Comparison of ENCODE assay signal across 1 cellular context in genomic region chr3:172106989-172107388, GRCh38.
TF ChIP-seq lines count a peak whose summit lies in the region.

No MANE protein-coding gene starts in this region.

TF ChIP-seq in K562, 482 proteins besides CTCF, POLR2A, EP300 and RAD21 (continued from another document and continues in another):
- TF ChIP-seq, protein P1, sequence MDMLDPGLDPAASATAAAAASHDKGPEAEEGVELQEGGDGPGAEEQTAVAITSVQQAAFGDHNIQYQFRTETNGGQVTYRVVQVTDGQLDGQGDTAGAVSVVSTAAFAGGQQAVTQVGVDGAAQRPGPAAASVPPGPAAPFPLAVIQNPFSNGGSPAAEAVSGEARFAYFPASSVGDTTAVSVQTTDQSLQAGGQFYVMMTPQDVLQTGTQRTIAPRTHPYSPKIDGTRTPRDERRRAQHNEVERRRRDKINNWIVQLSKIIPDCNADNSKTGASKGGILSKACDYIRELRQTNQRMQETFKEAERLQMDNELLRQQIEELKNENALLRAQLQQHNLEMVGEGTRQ (CRISPR knock-in tag; IDR thresholded peaks at IDR 0.05), result peak; percentile 86
- TF ChIP-seq, protein P2, sequence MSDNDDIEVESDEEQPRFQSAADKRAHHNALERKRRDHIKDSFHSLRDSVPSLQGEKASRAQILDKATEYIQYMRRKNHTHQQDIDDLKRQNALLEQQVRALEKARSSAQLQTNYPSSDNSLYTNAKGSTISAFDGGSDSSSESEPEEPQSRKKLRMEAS (CRISPR knock-in tag; IDR thresholded peaks at IDR 0.05), result peak; percentile 75
- peak; percentile 29; the same call in 1 of the 2 replicates for TF ChIP-seq KLF16 (IDR thresholded peaks at IDR 0.05)
- TF ChIP-seq MITF (IDR thresholded peaks at IDR 0.05), result peak; percentile 65; the same call in 1 of the 2 replicates
- TF ChIP-seq MNT (conservative IDR thresholded peaks at IDR 0.05), result peak; percentile 83 to 84
- peak; percentile 23; the same call in 1 of the 2 replicates for TF ChIP-seq ATF7 (IDR thresholded peaks at IDR 0.05)
- no peak for TF ChIP-seq ZNF354B (CRISPR knock-in tag; IDR thresholded peaks at IDR 0.05)
- no peak for TF ChIP-seq ATF1 (CRISPR knock-in tag; IDR thresholded peaks at IDR 0.05)
- TF ChIP-seq ATF1 (tag; IDR thresholded peaks at IDR 0.05), result 0 out of 2 replicates have a peak, but pooled peaks have one; percentile 19
- TF ChIP-seq ZNF589 (CRISPR knock-in tag; IDR thresholded peaks at IDR 0.05; ENCODE audit: low read depth), result no peak
- TF ChIP-seq, protein P3, sequence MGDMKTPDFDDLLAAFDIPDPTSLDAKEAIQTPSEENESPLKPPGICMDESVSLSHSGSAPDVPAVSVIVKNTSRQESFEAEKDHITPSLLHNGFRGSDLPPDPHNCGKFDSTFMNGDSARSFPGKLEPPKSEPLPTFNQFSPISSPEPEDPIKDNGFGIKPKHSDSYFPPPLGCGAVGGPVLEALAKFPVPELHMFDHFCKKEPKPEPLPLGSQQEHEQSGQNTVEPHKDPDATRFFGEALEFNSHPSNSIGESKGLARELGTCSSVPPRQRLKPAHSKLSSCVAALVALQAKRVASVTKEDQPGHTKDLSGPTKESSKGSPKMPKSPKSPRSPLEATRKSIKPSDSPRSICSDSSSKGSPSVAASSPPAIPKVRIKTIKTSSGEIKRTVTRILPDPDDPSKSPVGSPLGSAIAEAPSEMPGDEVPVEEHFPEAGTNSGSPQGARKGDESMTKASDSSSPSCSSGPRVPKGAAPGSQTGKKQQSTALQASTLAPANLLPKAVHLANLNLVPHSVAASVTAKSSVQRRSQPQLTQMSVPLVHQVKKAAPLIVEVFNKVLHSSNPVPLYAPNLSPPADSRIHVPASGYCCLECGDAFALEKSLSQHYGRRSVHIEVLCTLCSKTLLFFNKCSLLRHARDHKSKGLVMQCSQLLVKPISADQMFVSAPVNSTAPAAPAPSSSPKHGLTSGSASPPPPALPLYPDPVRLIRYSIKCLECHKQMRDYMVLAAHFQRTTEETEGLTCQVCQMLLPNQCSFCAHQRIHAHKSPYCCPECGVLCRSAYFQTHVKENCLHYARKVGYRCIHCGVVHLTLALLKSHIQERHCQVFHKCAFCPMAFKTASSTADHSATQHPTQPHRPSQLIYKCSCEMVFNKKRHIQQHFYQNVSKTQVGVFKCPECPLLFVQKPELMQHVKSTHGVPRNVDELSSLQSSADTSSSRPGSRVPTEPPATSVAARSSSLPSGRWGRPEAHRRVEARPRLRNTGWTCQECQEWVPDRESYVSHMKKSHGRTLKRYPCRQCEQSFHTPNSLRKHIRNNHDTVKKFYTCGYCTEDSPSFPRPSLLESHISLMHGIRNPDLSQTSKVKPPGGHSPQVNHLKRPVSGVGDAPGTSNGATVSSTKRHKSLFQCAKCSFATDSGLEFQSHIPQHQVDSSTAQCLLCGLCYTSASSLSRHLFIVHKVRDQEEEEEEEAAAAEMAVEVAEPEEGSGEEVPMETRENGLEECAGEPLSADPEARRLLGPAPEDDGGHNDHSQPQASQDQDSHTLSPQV (IDR thresholded peaks at IDR 0.05), result peak; percentile 55; the same call in 1 of the 2 replicates
- TF ChIP-seq, protein P4, sequence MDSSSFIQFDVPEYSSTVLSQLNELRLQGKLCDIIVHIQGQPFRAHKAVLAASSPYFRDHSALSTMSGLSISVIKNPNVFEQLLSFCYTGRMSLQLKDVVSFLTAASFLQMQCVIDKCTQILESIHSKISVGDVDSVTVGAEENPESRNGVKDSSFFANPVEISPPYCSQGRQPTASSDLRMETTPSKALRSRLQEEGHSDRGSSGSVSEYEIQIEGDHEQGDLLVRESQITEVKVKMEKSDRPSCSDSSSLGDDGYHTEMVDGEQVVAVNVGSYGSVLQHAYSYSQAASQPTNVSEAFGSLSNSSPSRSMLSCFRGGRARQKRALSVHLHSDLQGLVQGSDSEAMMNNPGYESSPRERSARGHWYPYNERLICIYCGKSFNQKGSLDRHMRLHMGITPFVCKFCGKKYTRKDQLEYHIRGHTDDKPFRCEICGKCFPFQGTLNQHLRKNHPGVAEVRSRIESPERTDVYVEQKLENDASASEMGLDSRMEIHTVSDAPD (CRISPR knock-in tag; IDR thresholded peaks at IDR 0.05), result no peak
- TF ChIP-seq HLTF (IDR thresholded peaks at IDR 0.05), result no peak
- TF ChIP-seq, protein P5, sequence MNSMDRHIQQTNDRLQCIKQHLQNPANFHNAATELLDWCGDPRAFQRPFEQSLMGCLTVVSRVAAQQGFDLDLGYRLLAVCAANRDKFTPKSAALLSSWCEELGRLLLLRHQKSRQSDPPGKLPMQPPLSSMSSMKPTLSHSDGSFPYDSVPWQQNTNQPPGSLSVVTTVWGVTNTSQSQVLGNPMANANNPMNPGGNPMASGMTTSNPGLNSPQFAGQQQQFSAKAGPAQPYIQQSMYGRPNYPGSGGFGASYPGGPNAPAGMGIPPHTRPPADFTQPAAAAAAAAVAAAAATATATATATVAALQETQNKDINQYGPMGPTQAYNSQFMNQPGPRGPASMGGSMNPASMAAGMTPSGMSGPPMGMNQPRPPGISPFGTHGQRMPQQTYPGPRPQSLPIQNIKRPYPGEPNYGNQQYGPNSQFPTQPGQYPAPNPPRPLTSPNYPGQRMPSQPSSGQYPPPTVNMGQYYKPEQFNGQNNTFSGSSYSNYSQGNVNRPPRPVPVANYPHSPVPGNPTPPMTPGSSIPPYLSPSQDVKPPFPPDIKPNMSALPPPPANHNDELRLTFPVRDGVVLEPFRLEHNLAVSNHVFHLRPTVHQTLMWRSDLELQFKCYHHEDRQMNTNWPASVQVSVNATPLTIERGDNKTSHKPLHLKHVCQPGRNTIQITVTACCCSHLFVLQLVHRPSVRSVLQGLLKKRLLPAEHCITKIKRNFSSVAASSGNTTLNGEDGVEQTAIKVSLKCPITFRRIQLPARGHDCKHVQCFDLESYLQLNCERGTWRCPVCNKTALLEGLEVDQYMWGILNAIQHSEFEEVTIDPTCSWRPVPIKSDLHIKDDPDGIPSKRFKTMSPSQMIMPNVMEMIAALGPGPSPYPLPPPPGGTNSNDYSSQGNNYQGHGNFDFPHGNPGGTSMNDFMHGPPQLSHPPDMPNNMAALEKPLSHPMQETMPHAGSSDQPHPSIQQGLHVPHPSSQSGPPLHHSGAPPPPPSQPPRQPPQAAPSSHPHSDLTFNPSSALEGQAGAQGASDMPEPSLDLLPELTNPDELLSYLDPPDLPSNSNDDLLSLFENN (IDR thresholded peaks at IDR 0.05; ENCODE audit: low read depth in 2 of 2, low read length in 2 of 2), result 0 out of 4 replicates have a peak, but pooled peaks of 1 of the 2 experiments have one; percentile 19
- TF ChIP-seq ZNF175 (CRISPR knock-in tag; IDR thresholded peaks at IDR 0.05; ENCODE audit: low read depth), result 0 out of 2 replicates have a peak, but pooled peaks have one; percentile 16
- TF ChIP-seq MEF2D (tag; conservative IDR thresholded peaks at IDR 0.05; ENCODE audit: low read depth), result 0 out of 2 replicates have a peak, but pooled peaks have one; percentile 30
- no peak for TF ChIP-seq RFX1 (IDR thresholded peaks at IDR 0.05)
- no peak for TF ChIP-seq BRF1 (IDR thresholded peaks at IDR 0.05; ENCODE audit: borderline replicate concordance, extremely low read depth, insufficient read length)
- TF ChIP-seq SAFB2 (IDR thresholded peaks at IDR 0.05; ENCODE audit: borderline replicate concordance, low read depth, low read length, severe bottlenecking), result no peak
- TF ChIP-seq CREB3L1 (IDR thresholded peaks at IDR 0.05; ENCODE audit: borderline replicate concordance, low read depth), result peak; percentile 89
- TF ChIP-seq, protein P6, sequence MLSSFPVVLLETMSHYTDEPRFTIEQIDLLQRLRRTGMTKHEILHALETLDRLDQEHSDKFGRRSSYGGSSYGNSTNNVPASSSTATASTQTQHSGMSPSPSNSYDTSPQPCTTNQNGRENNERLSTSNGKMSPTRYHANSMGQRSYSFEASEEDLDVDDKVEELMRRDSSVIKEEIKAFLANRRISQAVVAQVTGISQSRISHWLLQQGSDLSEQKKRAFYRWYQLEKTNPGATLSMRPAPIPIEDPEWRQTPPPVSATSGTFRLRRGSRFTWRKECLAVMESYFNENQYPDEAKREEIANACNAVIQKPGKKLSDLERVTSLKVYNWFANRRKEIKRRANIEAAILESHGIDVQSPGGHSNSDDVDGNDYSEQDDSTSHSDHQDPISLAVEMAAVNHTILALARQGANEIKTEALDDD (IDR thresholded peaks at IDR 0.05), result peak; percentile 90
- no peak for TF ChIP-seq RBM17 (IDR thresholded peaks at IDR 0.05; ENCODE audit: borderline replicate concordance, low read depth, low read length)
- TF ChIP-seq TEAD1 (CRISPR knock-in tag; IDR thresholded peaks at IDR 0.05), result peak; percentile 77 to 84
- TF ChIP-seq TEAD4 (IDR thresholded peaks at IDR 0.05; ENCODE audit: low read length), result peak; percentile 77
- TF ChIP-seq TEAD4 (CRISPR knock-in tag; IDR thresholded peaks at IDR 0.05; ENCODE audit: borderline replicate concordance), result no peak
- TF ChIP-seq JUND (IDR thresholded peaks at IDR 0.05; ENCODE audit: borderline replicate concordance, low read depth, low read length), result peak; percentile 59; the same call in 1 of the 2 replicates
- no peak; the same call in 2 of the 3 replicates for TF ChIP-seq JUND (tag; IDR thresholded peaks at IDR 0.05; ENCODE audit: borderline replicate concordance, low read depth, low read length)
- TF ChIP-seq ZNF766 (CRISPR knock-in tag; conservative IDR thresholded peaks at IDR 0.05), result 0 out of 2 replicates have a peak, but pooled peaks have one; percentile 76
- TF ChIP-seq SUPT5H (IDR thresholded peaks at IDR 0.05), result no peak
- no peak for TF ChIP-seq EHMT2 (IDR thresholded peaks at IDR 0.05)
- TF ChIP-seq, protein P7, sequence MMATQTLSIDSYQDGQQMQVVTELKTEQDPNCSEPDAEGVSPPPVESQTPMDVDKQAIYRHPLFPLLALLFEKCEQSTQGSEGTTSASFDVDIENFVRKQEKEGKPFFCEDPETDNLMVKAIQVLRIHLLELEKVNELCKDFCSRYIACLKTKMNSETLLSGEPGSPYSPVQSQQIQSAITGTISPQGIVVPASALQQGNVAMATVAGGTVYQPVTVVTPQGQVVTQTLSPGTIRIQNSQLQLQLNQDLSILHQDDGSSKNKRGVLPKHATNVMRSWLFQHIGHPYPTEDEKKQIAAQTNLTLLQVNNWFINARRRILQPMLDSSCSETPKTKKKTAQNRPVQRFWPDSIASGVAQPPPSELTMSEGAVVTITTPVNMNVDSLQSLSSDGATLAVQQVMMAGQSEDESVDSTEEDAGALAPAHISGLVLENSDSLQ (IDR thresholded peaks at IDR 0.05), result peak; percentile 98
- no peak for TF ChIP-seq ZNF561 (CRISPR knock-in tag; conservative IDR thresholded peaks at IDR 0.05)
- TF ChIP-seq, protein P8, sequence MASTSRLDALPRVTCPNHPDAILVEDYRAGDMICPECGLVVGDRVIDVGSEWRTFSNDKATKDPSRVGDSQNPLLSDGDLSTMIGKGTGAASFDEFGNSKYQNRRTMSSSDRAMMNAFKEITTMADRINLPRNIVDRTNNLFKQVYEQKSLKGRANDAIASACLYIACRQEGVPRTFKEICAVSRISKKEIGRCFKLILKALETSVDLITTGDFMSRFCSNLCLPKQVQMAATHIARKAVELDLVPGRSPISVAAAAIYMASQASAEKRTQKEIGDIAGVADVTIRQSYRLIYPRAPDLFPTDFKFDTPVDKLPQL (IDR thresholded peaks at IDR 0.05; ENCODE audit: extremely low read depth, insufficient read length), result no peak
- TF ChIP-seq POLR2AphosphoS2 (IDR thresholded peaks at IDR 0.05; ENCODE audit: low read length), result no peak
- TF ChIP-seq CXXC5 (CRISPR knock-in tag; IDR thresholded peaks at IDR 0.05), result 0 out of 2 replicates have a peak, but pooled peaks have one; percentile 35
- TF ChIP-seq TBL1XR1 (IDR thresholded peaks at IDR 0.05; ENCODE audit: low read length in 2 of 2), result peak in 1 of 2 experiments; percentile 64; a peak in 2 of 4 replicates
